In genomic region chr4:145732895-145733880, GRCh38 we compare ENCODE assay signal across 8 cellular contexts. TPM values are rescaled to one million over a fixed set of nuclear protein-coding genes. Genes with fewer than 3 reads are reported as not detected.
DNase-seq lines count a peak whose midpoint lies in the region; ATAC-seq and TF ChIP-seq lines count a peak whose summit lies in the region.

No MANE protein-coding gene starts in this region.

- intact Hi-C loops in cardiac septum (cut with DNase I) (loop anchor here (1.0 to 5.0 kb wide), 2 partner anchors 114 to 154 kb away; partner anchors contain the start of gene MMAA), tibial artery (cut with DNase I; ENCODE audit: low total_unique reads) (no loop called here)

- DNase-seq in GM10248 (ENCODE audit: extremely low spot score) (peak; percentile 95), NCI-H1105 (lab: John Stamatoyannopoulos, UW) (peak; percentile 51), SW 1271 (lab: John Stamatoyannopoulos, UW) (peak; percentile 24 to 81), adipocyte (ENCODE audit: low read depth) (peak; percentile 98), cardiac septum (ENCODE audit: low spot score) (peak; percentile 96), tibial artery (peak; percentile 93 to 98)

- CTCF ChIA-PET in GM10248 (lab: Yijun Ruan, JAX), result no interaction called here

- TF ChIP-seq CTCF in GM10248 (IDR thresholded peaks at IDR 0.05; ENCODE audit: control extremely low read depth, extremely low read depth, low read depth, missing control alignments) (no peak), parathyroid adenoma (IDR thresholded peaks at IDR 0.05) (no peak), tibial artery (IDR thresholded peaks at IDR 0.05) (peak in 1 of 2 experiments; percentile 9)

- POLR2A ChIA-PET in GM10248 (lab: Yijun Ruan, JAX), result no interaction called here

- H3K27ac ChIP-seq in parathyroid adenoma, result peak overlapping the region; percentile 91
- peak overlapping the region; percentile 93 to 99 for H3K27ac ChIP-seq in tibial artery

- no peaks in the 10 kb centered on the region for H3K36me3 ChIP-seq in adipocyte (ENCODE audit: control insufficient read depth, insufficient read depth, low read length, severe bottlenecking)
- H3K36me3 ChIP-seq in parathyroid adenoma (ENCODE audit: control insufficient read depth, insufficient read depth, low read length), result no peaks in the 10 kb centered on the region
- no peaks in the 10 kb centered on the region for H3K36me3 ChIP-seq in tibial artery

- ATAC-seq in HG02610 (IDR thresholded peaks at IDR 0.05; ENCODE audit: unreplicated experiment), result peak; percentile 90

- no peaks in the 10 kb centered on the region for H3K79me2 ChIP-seq in parathyroid adenoma

- H3K9me3 ChIP-seq in adipocyte (ENCODE audit: control insufficient read depth, low read length) (no peaks in the 10 kb centered on the region), parathyroid adenoma (ENCODE audit: control insufficient read depth, low read length) (no peaks in the 10 kb centered on the region), tibial artery (no peaks in the 10 kb centered on the region)

- H3K4me2 ChIP-seq in parathyroid adenoma (ENCODE audit: low read length), result peak overlapping the region; percentile 79

- H2AFZ ChIP-seq in parathyroid adenoma, result peak overlapping the region; percentile 94

- peak overlapping the region; percentile 76 for H3K4me3 ChIP-seq in adipocyte (ENCODE audit: low read length)
- peak overlapping the region; percentile 57 for H3K4me3 ChIP-seq in parathyroid adenoma (ENCODE audit: low read depth, low read length)
- peak overlapping the region; percentile 59 to 71 for H3K4me3 ChIP-seq in tibial artery

- peaks cover 45% of the 10 kb centered on the region for H3K4me1 ChIP-seq in adipocyte (ENCODE audit: control insufficient read depth, insufficient read depth, low read length)
- peaks cover 14% of the 10 kb centered on the region for H3K4me1 ChIP-seq in parathyroid adenoma
- peaks cover 0 to 52% (median 41%) of the 10 kb centered on the region in 4 donors for H3K4me1 ChIP-seq in tibial artery

- peak overlapping the region; percentile 86 for H3K9ac ChIP-seq in adipocyte (ENCODE audit: low read length)
- no peak overlapping the region for H3K9ac ChIP-seq in parathyroid adenoma

- H3K27me3 ChIP-seq in adipocyte (replicated peaks; ENCODE audit: control insufficient read depth, insufficient read depth, low read length) (no peaks in the 10 kb centered on the region), parathyroid adenoma (ENCODE audit: control insufficient read depth, insufficient read depth, low read length) (no peaks in the 10 kb centered on the region), tibial artery (no peaks in the 10 kb centered on the region)

RNA-seq across cellular contexts. Expression of gene C4orf51, which starts 53.2 kb away (rescaled TPM):
- not detected for total RNA-seq in cardiac septum

Comparison
In these comparisons a context has a peak if more than half of its experiments do, and no peak if none do; other contexts are left out.
1. Peak in every context shown above with its lines: DNase-seq, ATAC-seq, H3K4me3 ChIP-seq and H3K27ac ChIP-seq.